ENCODE assay signal across 1 cellular context in the genomic region with DNA sequence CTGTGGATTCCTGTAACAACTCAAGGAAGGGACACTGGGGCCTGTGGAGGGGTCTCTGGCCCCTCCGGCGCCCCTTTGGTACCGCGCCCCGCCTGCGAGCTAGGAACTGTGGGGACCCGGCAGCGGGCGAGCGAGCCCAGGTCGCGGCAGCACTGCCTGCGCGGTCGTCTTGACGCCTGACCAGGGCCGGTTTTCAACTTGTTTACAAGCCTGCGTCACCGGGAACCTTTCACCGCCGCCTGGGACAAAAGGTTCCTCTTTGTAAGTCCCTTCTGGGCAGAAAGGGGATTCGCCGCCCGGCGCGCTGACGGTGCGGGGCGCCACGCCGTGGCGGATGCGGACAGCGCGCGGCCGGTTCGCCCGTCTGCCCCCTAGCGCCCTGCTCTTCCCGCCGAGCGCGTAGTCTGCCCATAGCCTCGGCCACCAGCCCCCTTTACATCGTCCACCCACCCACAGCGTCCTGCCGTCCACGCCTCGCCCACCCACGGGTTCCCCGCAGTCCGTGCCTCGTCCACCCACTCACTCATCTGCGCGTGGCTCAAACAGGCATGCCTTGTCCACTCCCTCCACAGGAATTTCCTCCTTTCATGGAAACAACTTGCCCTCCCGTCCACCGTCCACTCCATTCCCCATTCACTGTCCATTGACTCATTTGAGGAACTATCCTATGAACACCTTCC.
TF ChIP-seq lines count a peak whose summit lies in the region.

No MANE protein-coding gene starts in this region.

TF ChIP-seq in HEK293, 187 proteins besides CTCF, POLR2A, EP300 and RAD21 (continued from another document):
- TF ChIP-seq, protein P1, sequence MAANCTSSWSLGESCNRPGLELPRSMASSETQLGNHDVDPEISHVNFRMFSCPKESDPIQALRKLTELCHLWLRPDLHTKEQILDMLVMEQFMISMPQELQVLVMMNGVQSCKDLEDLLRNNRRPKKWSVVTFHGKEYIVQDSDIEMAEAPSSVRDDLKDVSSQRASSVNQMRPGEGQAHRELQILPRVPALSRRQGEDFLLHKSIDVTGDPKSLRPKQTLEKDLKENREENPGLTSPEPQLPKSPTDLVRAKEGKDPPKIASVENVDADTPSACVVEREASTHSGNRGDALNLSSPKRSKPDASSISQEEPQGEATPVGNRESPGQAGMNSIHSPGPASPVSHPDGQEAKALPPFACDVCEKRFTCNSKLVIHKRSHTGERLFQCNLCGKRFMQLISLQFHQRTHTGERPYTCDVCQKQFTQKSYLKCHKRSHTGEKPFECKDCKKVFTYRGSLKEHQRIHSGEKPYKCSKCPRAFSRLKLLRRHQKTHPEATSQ (tag by site-specific recombination; IDR thresholded peaks at IDR 0.05) = 0 out of 2 replicates have a peak, but pooled peaks have one; percentile 23
- TF ChIP-seq KLF8 (tag by site-specific recombination; IDR thresholded peaks at IDR 0.05) (peak; percentile 82; the same call in 1 of the 2 replicates), ZNF221 (tag by site-specific recombination; IDR thresholded peaks at IDR 0.05; ENCODE audit: borderline replicate concordance) (no peak), SETDB1 (IDR thresholded peaks at IDR 0.05; ENCODE audit: insufficient read length, low read length) (no peak), EGR2 (tag by site-specific recombination; IDR thresholded peaks at IDR 0.05; ENCODE audit: low read depth) (peak; percentile 83), PRDM1 (tag by site-specific recombination; IDR thresholded peaks at IDR 0.05) (no peak), SP7 (tag by site-specific recombination; IDR thresholded peaks at IDR 0.05) (peak; percentile 35; the same call in 1 of the 2 replicates), ZNF561 (tag by site-specific recombination; IDR thresholded peaks at IDR 0.05; ENCODE audit: borderline replicate concordance) (0 out of 2 replicates have a peak, but pooled peaks have one; percentile 28), KLF1 (tag by site-specific recombination; IDR thresholded peaks at IDR 0.05) (peak; percentile 83), ZNF335 (tag by site-specific recombination; conservative IDR thresholded peaks at IDR 0.05) (peak; percentile 69), GFI1B (tag by site-specific recombination; IDR thresholded peaks at IDR 0.05) (no peak), MZF1 (tag by site-specific recombination; IDR thresholded peaks at IDR 0.05; ENCODE audit: borderline replicate concordance) (peak; percentile 95), ZIC2 (tag by site-specific recombination; IDR thresholded peaks at IDR 0.05) (no peak), ZXDB (tag by site-specific recombination; IDR thresholded peaks at IDR 0.05) (peak; percentile 36; the same call in 1 of the 2 replicates), ZBTB20 (tag by site-specific recombination; IDR thresholded peaks at IDR 0.05) (0 out of 2 replicates have a peak, but pooled peaks have one; percentile 21), ZNF777 (tag by site-specific recombination; IDR thresholded peaks at IDR 0.05; ENCODE audit: borderline replicate concordance) (peak; percentile 31; the same call in 1 of the 2 replicates), ZNF660 (tag by site-specific recombination; IDR thresholded peaks at IDR 0.05) (peak; percentile 45; the same call in 1 of the 2 replicates), ZNF629 (tag by site-specific recombination; IDR thresholded peaks at IDR 0.05) (no peak), GLIS1 (tag by site-specific recombination; IDR thresholded peaks at IDR 0.05) (peak; percentile 24; the same call in 1 of the 2 replicates)
- TF ChIP-seq, protein P2, sequence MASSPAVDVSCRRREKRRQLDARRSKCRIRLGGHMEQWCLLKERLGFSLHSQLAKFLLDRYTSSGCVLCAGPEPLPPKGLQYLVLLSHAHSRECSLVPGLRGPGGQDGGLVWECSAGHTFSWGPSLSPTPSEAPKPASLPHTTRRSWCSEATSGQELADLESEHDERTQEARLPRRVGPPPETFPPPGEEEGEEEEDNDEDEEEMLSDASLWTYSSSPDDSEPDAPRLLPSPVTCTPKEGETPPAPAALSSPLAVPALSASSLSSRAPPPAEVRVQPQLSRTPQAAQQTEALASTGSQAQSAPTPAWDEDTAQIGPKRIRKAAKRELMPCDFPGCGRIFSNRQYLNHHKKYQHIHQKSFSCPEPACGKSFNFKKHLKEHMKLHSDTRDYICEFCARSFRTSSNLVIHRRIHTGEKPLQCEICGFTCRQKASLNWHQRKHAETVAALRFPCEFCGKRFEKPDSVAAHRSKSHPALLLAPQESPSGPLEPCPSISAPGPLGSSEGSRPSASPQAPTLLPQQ (tag by site-specific recombination; IDR thresholded peaks at IDR 0.05) = 0 out of 2 replicates have a peak, but pooled peaks have one; percentile 43
- TF ChIP-seq, protein P3, sequence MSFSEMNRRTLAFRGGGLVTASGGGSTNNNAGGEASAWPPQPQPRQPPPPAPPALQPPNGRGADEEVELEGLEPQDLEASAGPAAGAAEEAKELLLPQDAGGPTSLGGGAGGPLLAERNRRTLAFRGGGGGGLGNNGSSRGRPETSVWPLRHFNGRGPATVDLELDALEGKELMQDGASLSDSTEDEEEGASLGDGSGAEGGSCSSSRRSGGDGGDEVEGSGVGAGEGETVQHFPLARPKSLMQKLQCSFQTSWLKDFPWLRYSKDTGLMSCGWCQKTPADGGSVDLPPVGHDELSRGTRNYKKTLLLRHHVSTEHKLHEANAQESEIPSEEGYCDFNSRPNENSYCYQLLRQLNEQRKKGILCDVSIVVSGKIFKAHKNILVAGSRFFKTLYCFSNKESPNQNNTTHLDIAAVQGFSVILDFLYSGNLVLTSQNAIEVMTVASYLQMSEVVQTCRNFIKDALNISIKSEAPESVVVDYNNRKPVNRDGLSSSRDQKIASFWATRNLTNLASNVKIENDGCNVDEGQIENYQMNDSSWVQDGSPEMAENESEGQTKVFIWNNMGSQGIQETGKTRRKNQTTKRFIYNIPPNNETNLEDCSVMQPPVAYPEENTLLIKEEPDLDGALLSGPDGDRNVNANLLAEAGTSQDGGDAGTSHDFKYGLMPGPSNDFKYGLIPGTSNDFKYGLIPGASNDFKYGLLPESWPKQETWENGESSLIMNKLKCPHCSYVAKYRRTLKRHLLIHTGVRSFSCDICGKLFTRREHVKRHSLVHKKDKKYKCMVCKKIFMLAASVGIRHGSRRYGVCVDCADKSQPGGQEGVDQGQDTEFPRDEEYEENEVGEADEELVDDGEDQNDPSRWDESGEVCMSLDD (tag by site-specific recombination; IDR thresholded peaks at IDR 0.05) = no peak
- TF ChIP-seq, protein P4, sequence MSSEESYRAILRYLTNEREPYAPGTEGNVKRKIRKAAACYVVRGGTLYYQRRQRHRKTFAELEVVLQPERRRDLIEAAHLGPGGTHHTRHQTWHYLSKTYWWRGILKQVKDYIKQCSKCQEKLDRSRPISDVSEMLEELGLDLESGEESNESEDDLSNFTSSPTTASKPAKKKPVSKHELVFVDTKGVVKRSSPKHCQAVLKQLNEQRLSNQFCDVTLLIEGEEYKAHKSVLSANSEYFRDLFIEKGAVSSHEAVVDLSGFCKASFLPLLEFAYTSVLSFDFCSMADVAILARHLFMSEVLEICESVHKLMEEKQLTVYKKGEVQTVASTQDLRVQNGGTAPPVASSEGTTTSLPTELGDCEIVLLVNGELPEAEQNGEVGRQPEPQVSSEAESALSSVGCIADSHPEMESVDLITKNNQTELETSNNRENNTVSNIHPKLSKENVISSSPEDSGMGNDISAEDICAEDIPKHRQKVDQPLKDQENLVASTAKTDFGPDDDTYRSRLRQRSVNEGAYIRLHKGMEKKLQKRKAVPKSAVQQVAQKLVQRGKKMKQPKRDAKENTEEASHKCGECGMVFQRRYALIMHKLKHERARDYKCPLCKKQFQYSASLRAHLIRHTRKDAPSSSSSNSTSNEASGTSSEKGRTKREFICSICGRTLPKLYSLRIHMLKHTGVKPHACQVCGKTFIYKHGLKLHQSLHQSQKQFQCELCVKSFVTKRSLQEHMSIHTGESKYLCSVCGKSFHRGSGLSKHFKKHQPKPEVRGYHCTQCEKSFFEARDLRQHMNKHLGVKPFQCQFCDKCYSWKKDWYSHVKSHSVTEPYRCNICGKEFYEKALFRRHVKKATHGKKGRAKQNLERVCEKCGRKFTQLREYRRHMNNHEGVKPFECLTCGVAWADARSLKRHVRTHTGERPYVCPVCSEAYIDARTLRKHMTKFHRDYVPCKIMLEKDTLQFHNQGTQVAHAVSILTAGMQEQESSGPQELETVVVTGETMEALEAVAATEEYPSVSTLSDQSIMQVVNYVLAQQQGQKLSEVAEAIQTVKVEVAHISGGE (tag by site-specific recombination; conservative IDR thresholded peaks at IDR 0.05; ENCODE audit: low read depth) = no peak; the same call in 1 of the 2 replicates
- TF ChIP-seq, protein P5, sequence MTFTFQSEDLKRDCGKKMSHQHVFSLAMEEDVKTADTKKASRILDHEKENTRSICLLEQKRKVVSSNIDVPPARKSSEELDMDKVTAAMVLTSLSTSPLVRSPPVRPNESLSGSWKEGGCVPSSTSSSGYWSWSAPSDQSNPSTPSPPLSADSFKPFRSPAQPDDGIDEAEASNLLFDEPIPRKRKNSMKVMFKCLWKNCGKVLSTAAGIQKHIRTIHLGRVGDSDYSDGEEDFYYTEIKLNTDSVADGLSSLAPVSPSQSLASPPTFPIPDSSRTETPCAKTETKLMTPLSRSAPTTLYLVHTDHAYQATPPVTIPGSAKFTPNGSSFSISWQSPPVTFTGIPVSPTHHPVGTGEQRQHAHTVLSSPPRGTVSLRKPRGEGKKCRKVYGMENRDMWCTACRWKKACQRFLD (tag by site-specific recombination; IDR thresholded peaks at IDR 0.05) = no peak
- TF ChIP-seq, protein P6, sequence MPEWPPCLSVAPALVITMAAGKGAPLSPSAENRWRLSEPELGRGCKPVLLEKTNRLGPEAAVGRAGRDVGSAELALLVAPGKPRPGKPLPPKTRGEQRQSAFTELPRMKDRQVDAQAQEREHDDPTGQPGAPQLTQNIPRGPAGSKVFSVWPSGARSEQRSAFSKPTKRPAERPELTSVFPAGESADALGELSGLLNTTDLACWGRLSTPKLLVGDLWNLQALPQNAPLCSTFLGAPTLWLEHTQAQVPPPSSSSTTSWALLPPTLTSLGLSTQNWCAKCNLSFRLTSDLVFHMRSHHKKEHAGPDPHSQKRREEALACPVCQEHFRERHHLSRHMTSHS (tag by site-specific recombination; IDR thresholded peaks at IDR 0.05) = no peak
TF ChIP-seq in HEK293: peak in this region for 20.
